Comparison of ENCODE assay signal across 9 cellular contexts in the genomic region with DNA sequence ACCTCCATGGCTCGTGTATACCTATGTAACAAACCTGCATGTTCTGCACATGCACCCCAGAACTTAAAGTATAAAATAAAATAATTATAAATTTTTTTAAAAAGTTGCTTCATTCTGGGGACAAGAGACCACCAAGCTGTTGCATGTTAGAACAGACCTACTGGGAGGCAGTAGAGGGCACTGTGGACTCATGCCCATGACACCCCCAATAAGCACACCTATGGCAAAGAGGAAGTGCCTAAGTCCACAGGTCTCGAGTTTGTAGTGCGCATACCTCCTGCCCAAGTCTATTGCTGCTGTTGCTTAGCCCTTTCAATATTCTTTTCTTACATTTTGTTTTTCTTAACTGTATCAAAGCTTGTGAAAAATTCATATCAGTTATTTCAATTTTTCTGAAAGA.
DNase-seq lines count a peak whose midpoint lies in the region; ATAC-seq lines count a peak whose summit lies in the region.
"Had no signal": no experiment of that assay in that cellular context is flagged by ENCODE, and none has a peak within 500 bp of the region (broad histone marks: within the 10 kb centered on the region; RNA-seq: fewer than 3 reads in every experiment).

No MANE protein-coding gene starts in this region.

- no peaks in the 10 kb centered on the region for H3K4me1 Mint-ChIP-seq in CD4-positive, alpha-beta memory T cell

- DNase-seq in COR-L47 (lab: John Stamatoyannopoulos, UW) (peak; percentile 0), NCI-H69 (lab: John Stamatoyannopoulos, UW) (peak; percentile 32), left ventricle myocardium superior (no peak), NCI-H226 (no peak), mesenchymal stem cell (no peak), NCI-H510A treated with DMSO at 0.1 percent for 48 hours (lab: John Stamatoyannopoulos, UW) (no peak)
- DNase-seq in CD4-positive, alpha-beta memory T cell = no peak
- DNase-seq: NCI-H1436 had no signal

- no peak overlapping the region for H3K4me2 ChIP-seq in mesenchymal stem cell (ENCODE audit: low read length, poor library complexity, severe bottlenecking)

- H3K27ac Mint-ChIP-seq in CD4-positive, alpha-beta memory T cell = no peak overlapping the region

- H4K91ac ChIP-seq in mesenchymal stem cell (ENCODE audit: low read length) = no peak overlapping the region

- POLR2A ChIA-PET in CD4-positive, alpha-beta memory T cell (lab: Charles Lee; ENCODE audit: partially characterized antibody) = no interaction called here

- no peaks in the 10 kb centered on the region for H3K79me1 ChIP-seq in mesenchymal stem cell (replicated peaks; ENCODE audit: low read length, poor library complexity, severe bottlenecking)

- H2AK5ac ChIP-seq in mesenchymal stem cell (ENCODE audit: low read length, severe bottlenecking) = no peak overlapping the region

- no peaks in the 10 kb centered on the region for H3K27me3 ChIP-seq in mesenchymal stem cell (ENCODE audit: control insufficient read depth in 1 of 2, insufficient read depth in 1 of 2, low read length in 2 of 2)
- no peaks in the 10 kb centered on the region for H3K27me3 ChIP-seq in CD4-positive, alpha-beta memory T cell (ENCODE audit: insufficient read depth, low read length)

- peaks cover 0 to 2% (median 0%) of the 10 kb centered on the region in 8 donors for H3K9me3 Mint-ChIP-seq in CD4-positive, alpha-beta memory T cell

- H3K23ac ChIP-seq in mesenchymal stem cell (ENCODE audit: low read length in 2 of 2) = no peak overlapping the region

- no peak overlapping the region for H3K4me3 Mint-ChIP-seq in CD4-positive, alpha-beta memory T cell

- H3K36me3 Mint-ChIP-seq in CD4-positive, alpha-beta memory T cell = no peaks in the 10 kb centered on the region

- H3K27ac ChIP-seq in mesenchymal stem cell (ENCODE audit: low read length, poor library complexity, severe bottlenecking) = no peak overlapping the region
- H3K27ac ChIP-seq in CD4-positive, alpha-beta memory T cell (ENCODE audit: low read depth, low read length) = no peak overlapping the region

- H3K9me3 ChIP-seq in mesenchymal stem cell (ENCODE audit: control insufficient read depth, low read length) = no peaks in the 10 kb centered on the region
- no peaks in the 10 kb centered on the region for H3K9me3 ChIP-seq in CD4-positive, alpha-beta memory T cell (ENCODE audit: control insufficient read depth in 1 of 2, low read length in 2 of 2)

- ATAC-seq in GM19324 (IDR thresholded peaks at IDR 0.05; ENCODE audit: low FRiP score, unreplicated experiment) (peak; percentile 90), left ventricle myocardium superior (peak; percentile 58)

- peaks cover 3% of the 10 kb centered on the region for H3K4me1 ChIP-seq in mesenchymal stem cell (ENCODE audit: control insufficient read depth, insufficient read depth, low read depth, low read length)
- no peaks in the 10 kb centered on the region for H3K4me1 ChIP-seq in CD4-positive, alpha-beta memory T cell (ENCODE audit: insufficient read depth, low read length)

- no peak overlapping the region for H2BK15ac ChIP-seq in mesenchymal stem cell (ENCODE audit: low read depth, poor library complexity, severe bottlenecking)

- H2BK120ac ChIP-seq in mesenchymal stem cell (ENCODE audit: low read depth, low read length) = no peak overlapping the region

- CTCF ChIA-PET in CD4-positive, alpha-beta memory T cell (lab: Charles Lee; ENCODE audit: partially characterized antibody) = no interaction called here

- H3K9ac ChIP-seq in mesenchymal stem cell (ENCODE audit: low read length) = no peak overlapping the region

- H3K36me3 ChIP-seq in mesenchymal stem cell (ENCODE audit: control insufficient read depth in 1 of 2, insufficient read depth in 2 of 2, low read depth in 1 of 2, low read length in 2 of 2) = no peaks in the 10 kb centered on the region
- H3K36me3 ChIP-seq in CD4-positive, alpha-beta memory T cell (ENCODE audit: insufficient read depth, low read length) = no peaks in the 10 kb centered on the region

- WGBS in mesenchymal stem cell = no CpG with 5 or more reads among the region's 3 CpGs

- no peak overlapping the region for H3K18ac ChIP-seq in mesenchymal stem cell (ENCODE audit: low read depth in 1 of 2, low read length in 2 of 2)

- no peak overlapping the region for H3K4ac ChIP-seq in mesenchymal stem cell (ENCODE audit: low read depth in 1 of 2, low read length in 2 of 2)

- no peak overlapping the region for H3K14ac ChIP-seq in mesenchymal stem cell (ENCODE audit: low read length in 2 of 2)

- no peak overlapping the region for H2BK12ac ChIP-seq in mesenchymal stem cell (ENCODE audit: low read length in 2 of 2)

- no peak overlapping the region for H4K8ac ChIP-seq in mesenchymal stem cell (ENCODE audit: low read length)

- H2AFZ ChIP-seq in mesenchymal stem cell (ENCODE audit: low read depth, low read length) = no peak overlapping the region

- intact Hi-C loops in left ventricle myocardium superior (cut with micrococcal nuclease) = no loop called here
- intact Hi-C loops in CD4-positive, alpha-beta memory T cell (cut with micrococcal nuclease) = no loop called here

- no peak overlapping the region for H3K4me3 ChIP-seq in mesenchymal stem cell (ENCODE audit: insufficient read depth in 1 of 2, low read depth in 1 of 2, low read length in 2 of 2)
- no peak overlapping the region for H3K4me3 ChIP-seq in CD4-positive, alpha-beta memory T cell (ENCODE audit: low read length in 2 of 2)

- peaks cover 5 to 10% of the 10 kb centered on the region in 2 donors for H3K27me3 Mint-ChIP-seq in CD4-positive, alpha-beta memory T cell

- H2BK5ac ChIP-seq in mesenchymal stem cell (ENCODE audit: low read depth, low read length, poor library complexity, severe bottlenecking) = no peak overlapping the region

Comparison
In these comparisons a context has a peak if more than half of its experiments do, and no peak if none do; other contexts are left out.
1. DNase-seq: peak in COR-L47 (single experiment) and NCI-H69 (single experiment); none in left ventricle myocardium superior (single experiment), NCI-H226 (single experiment), mesenchymal stem cell (single experiment), NCI-H510A treated with DMSO at 0.1 percent for 48 hours (single experiment) and CD4-positive, alpha-beta memory T cell (0 of 5).